Comparison of ENCODE assay signal across 8 cellular contexts in genomic region chr11:106684944-106685343, GRCh38.
"Had no signal": no experiment of that assay in that cellular context is flagged by ENCODE, and none has a peak within 500 bp of the region (broad histone marks: within the 10 kb centered on the region; RNA-seq: fewer than 3 reads in every experiment).

No MANE protein-coding gene starts in this region.

- H3K4me3 ChIP-seq: GM23248, GM23338, HAP-1 had no signal

- H3K9me3 ChIP-seq: HAP-1 had no signal

- H3K36me3 ChIP-seq: HAP-1 had no signal

- H3K9me3 Mint-ChIP-seq: GM23338, H9, HFFc6 had no signal

- H3K4me2 ChIP-seq: GM23338 had no signal

- H3K4me3 Mint-ChIP-seq: GM23338, H9, HFFc6 had no signal

- H3K27ac ChIP-seq: GM23248 had no signal

- H3K27ac Mint-ChIP-seq: GM23338, H9, HFFc6 had no signal

- DNase-seq: GM23248, GOT3, H7, H9, HCEC 1CT, HFFc6 had no signal

- H2AFZ ChIP-seq: GM23248, GM23338 had no signal

- H3K9ac ChIP-seq: GM23248 had no signal
